ENCODE assay signal across 2 cellular contexts in the genomic region with DNA sequence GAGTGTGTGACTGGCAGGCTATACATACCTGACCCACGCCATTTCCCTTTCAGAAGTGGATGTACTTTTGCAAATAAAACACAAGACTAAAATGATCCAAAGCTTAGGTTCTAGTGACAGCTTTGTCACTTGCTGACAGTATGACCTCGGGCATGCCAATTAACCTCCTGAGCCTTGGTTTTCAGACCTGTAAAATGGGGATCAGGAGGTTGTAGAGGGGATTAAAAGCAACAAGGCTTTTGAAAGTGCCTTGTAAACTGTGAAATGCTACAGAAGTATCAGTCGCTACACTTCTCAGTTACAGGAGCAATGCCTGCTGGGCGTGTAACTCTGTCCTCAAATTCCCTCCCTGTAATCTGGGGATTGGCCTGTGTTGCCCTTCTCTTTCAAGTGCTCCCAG.
TF ChIP-seq lines count a peak whose summit lies in the region.

No MANE protein-coding gene starts in this region.

TF ChIP-seq in A549, 52 proteins besides CTCF, POLR2A, EP300 and RAD21 (continued from another document):
- TF ChIP-seq, protein P1, sequence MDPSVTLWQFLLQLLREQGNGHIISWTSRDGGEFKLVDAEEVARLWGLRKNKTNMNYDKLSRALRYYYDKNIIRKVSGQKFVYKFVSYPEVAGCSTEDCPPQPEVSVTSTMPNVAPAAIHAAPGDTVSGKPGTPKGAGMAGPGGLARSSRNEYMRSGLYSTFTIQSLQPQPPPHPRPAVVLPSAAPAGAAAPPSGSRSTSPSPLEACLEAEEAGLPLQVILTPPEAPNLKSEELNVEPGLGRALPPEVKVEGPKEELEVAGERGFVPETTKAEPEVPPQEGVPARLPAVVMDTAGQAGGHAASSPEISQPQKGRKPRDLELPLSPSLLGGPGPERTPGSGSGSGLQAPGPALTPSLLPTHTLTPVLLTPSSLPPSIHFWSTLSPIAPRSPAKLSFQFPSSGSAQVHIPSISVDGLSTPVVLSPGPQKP (IDR thresholded peaks at IDR 0.05; ENCODE audit: low read depth, low read length) = no peak
- TF ChIP-seq, protein P2, sequence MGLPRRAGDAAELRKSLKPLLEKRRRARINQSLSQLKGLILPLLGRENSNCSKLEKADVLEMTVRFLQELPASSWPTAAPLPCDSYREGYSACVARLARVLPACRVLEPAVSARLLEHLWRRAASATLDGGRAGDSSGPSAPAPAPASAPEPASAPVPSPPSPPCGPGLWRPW (IDR thresholded peaks at IDR 0.05) = no peak
- TF ChIP-seq MAZ (IDR thresholded peaks at IDR 0.05; ENCODE audit: borderline replicate concordance, low read depth, low read length) = no peak
- TF ChIP-seq, protein P3, sequence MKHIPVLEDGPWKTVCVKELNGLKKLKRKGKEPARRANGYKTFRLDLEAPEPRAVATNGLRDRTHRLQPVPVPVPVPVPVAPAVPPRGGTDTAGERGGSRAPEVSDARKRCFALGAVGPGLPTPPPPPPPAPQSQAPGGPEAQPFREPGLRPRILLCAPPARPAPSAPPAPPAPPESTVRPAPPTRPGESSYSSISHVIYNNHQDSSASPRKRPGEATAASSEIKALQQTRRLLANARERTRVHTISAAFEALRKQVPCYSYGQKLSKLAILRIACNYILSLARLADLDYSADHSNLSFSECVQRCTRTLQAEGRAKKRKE (CRISPR knock-in tag; IDR thresholded peaks at IDR 0.05; ENCODE audit: low read depth) = no peak
- no peak for TF ChIP-seq CBX2 (IDR thresholded peaks at IDR 0.05; ENCODE audit: borderline replicate concordance, low read depth)
- TF ChIP-seq MAFK (IDR thresholded peaks at IDR 0.05; ENCODE audit: partially characterized antibody) = no peak
TF ChIP-seq in A549: peak in this region for 0.

TF ChIP-seq in HCT116, 20 proteins besides CTCF, POLR2A, EP300 and RAD21 (continued from another document):
- no peak for TF ChIP-seq REST (IDR thresholded peaks at IDR 0.05; ENCODE audit: low read depth)
- no peak for TF ChIP-seq POLR2AphosphoS5 (IDR thresholded peaks at IDR 0.05; ENCODE audit: low read depth, low read length)
- TF ChIP-seq EZH2 (IDR thresholded peaks at IDR 0.05) = no peak
